33 cellular contexts compared by ENCODE assay signal in genomic region chr2:174690026-174690425, GRCh38.
A peak's percentile ranks its signal among the peaks of the same experiment; 100 is the strongest.
DNase-seq lines count a peak whose midpoint lies in the region; ATAC-seq lines count a peak whose summit lies in the region.
"Had no signal": no experiment of that assay in that cellular context is flagged by ENCODE, and none has a peak within 500 bp of the region (broad histone marks: within the 10 kb centered on the region; RNA-seq: fewer than 3 reads in every experiment).

No MANE protein-coding gene starts in this region.

- H3K9me3 ChIP-seq in trophoblast cell (ENCODE audit: insufficient read depth, low read depth, low read length): peaks cover 2% of the 10 kb centered on the region
- H3K9me3 ChIP-seq: A549, BE2C, Caco-2 had no signal

- H3K4me1 ChIP-seq in mesendoderm (ENCODE audit: control insufficient read depth, low read depth, low read length): peaks cover 30% of the 10 kb centered on the region
- H3K4me1 ChIP-seq in trophoblast cell (ENCODE audit: control insufficient read depth in 1 of 2, insufficient read depth in 2 of 2, low read length in 2 of 2): peaks cover 10 to 21% of the 10 kb centered on the region in 2 experiments
- H3K4me1 ChIP-seq: A549, BE2C, Caco-2 had no signal

- H3K18ac ChIP-seq in mesendoderm (ENCODE audit: low read length) (no peak overlapping the region), trophoblast cell (ENCODE audit: low read length) (no peak overlapping the region)

- no peak overlapping the region for H2BK15ac ChIP-seq in mesendoderm (replicated peaks; ENCODE audit: low read depth)

- intact Hi-C loops in dendritic cell treated with granulocyte-macrophage colony-stimulating factor and Interleukin-4, amounts not matched to agents 40 ng/mL and 50 ng/mL, for 4 days (cut with micrococcal nuclease): no loop called here

- H3K79me1 ChIP-seq in mesendoderm (ENCODE audit: low read length): no peaks in the 10 kb centered on the region
- H3K79me1 ChIP-seq in trophoblast cell (ENCODE audit: low read length): peaks cover 5% of the 10 kb centered on the region

- peak overlapping the region; percentile 34 for H2BK12ac ChIP-seq in trophoblast cell (ENCODE audit: low read length)

- no peak overlapping the region for H4K5ac ChIP-seq in mesendoderm (ENCODE audit: low read length)

- no peak for ATAC-seq in GM19467 (IDR thresholded peaks at IDR 0.05; ENCODE audit: unreplicated experiment)
- ATAC-seq: A549; CD8-positive, alpha-beta T cell had no signal

- H3K4me3 Mint-ChIP-seq in dendritic cell treated with granulocyte-macrophage colony-stimulating factor and Interleukin-4, amounts not matched to agents 40 ng/mL and 50 ng/mL, for 4 days: no peak overlapping the region
- H3K4me3 Mint-ChIP-seq: B cell; CD14-positive monocyte; CD4-positive, alpha-beta memory T cell; CD4-positive, alpha-beta T cell; CD4-positive, CD25-positive, alpha-beta regulatory T cell; CD8-positive, alpha-beta memory T cell; CD8-positive, alpha-beta T cell had no signal

- peaks cover 29% of the 10 kb centered on the region for H3K27me3 Mint-ChIP-seq in dendritic cell treated with granulocyte-macrophage colony-stimulating factor and Interleukin-4, amounts not matched to agents 40 ng/mL and 50 ng/mL, for 4 days

- H3K36me3 ChIP-seq in mesendoderm (ENCODE audit: control insufficient read depth, insufficient read depth, low read length) (no peaks in the 10 kb centered on the region), trophoblast cell (ENCODE audit: control insufficient read depth in 1 of 2, insufficient read depth in 2 of 2, low read length in 2 of 2) (no peaks in the 10 kb centered on the region)
- H3K36me3 ChIP-seq: BE2C; BLaER1; BLaER1 treated with 17β-estradiol and CSF1 and Interleukin-3, amounts not matched to agents 10 nM and 100 nM had no signal

- no peak overlapping the region for H2AK5ac ChIP-seq in mesendoderm (ENCODE audit: low read length)
- H2AK5ac ChIP-seq in trophoblast cell (ENCODE audit: low read length): no peak overlapping the region

- H3K14ac ChIP-seq in trophoblast cell (ENCODE audit: low read length): no peak overlapping the region

- H3K4me1 Mint-ChIP-seq in dendritic cell treated with granulocyte-macrophage colony-stimulating factor and Interleukin-4, amounts not matched to agents 40 ng/mL and 50 ng/mL, for 4 days (ENCODE audit: low read depth): peaks cover 35% of the 10 kb centered on the region

- H2BK5ac ChIP-seq in mesendoderm (ENCODE audit: low read length): peak overlapping the region; percentile 11
- no peak overlapping the region for H2BK5ac ChIP-seq in trophoblast cell (ENCODE audit: low read depth, low read length, poor library complexity)

- DNase-seq in mesendoderm (no peak), trophoblast cell (peak; percentile 62 to 63), middle frontal gyrus (ENCODE audit: extremely low spot score, low spot score) (no peak), SIG-M5 treated with dmso at 0.1 percent for 504 hours (lab: John Stamatoyannopoulos, UW; ENCODE audit: unreplicated experiment) (no peak)
- DNase-seq: 8988T; ACHN; AML-193; BE2C; C1 segment of cervical spinal cord; Caco-2; Calu3; CD4-positive, alpha-beta memory T cell; CD4-positive, alpha-beta T cell; CD4-positive, CD25-positive, alpha-beta regulatory T cell; CD8-positive, alpha-beta memory T cell; CD8-positive, alpha-beta T cell; COR-L47; DMS 273 treated with DMSO at 0.1 percent for 48 hours; DMS153; DMS53; DMS79; DMS79 treated with DMSO at 0.1 percent for 48 hours; DND-41; EL had no signal

- no peak overlapping the region for H2AFZ ChIP-seq in trophoblast cell (ENCODE audit: insufficient read depth, low read length, poor library complexity)

- H4K8ac ChIP-seq in mesendoderm (ENCODE audit: low read depth, low read length) (no peak overlapping the region), trophoblast cell (ENCODE audit: low read depth, low read length) (no peak overlapping the region)

- H4K12ac ChIP-seq in trophoblast cell (ENCODE audit: low read depth, low read length): no peak overlapping the region

- H3K27ac ChIP-seq in mesendoderm (ENCODE audit: low read depth, low read length) (no peak overlapping the region), trophoblast cell (ENCODE audit: low read depth, low read length) (no peak overlapping the region)
- H3K27ac ChIP-seq: 22Rv1; A549; BLaER1; BLaER1 treated with 17β-estradiol and CSF1 and Interleukin-3, amounts not matched to agents 10 nM and 100 nM; C4-2B had no signal

- no peak overlapping the region for H3K56ac ChIP-seq in mesendoderm (ENCODE audit: low read length)

- H2BK120ac ChIP-seq in mesendoderm (ENCODE audit: low read depth, low read length) (no peak overlapping the region), trophoblast cell (ENCODE audit: insufficient read depth, low read length, poor library complexity) (no peak overlapping the region)

- H3K36me3 Mint-ChIP-seq in dendritic cell treated with granulocyte-macrophage colony-stimulating factor and Interleukin-4, amounts not matched to agents 40 ng/mL and 50 ng/mL, for 4 days (ENCODE audit: low read depth): no peaks in the 10 kb centered on the region
- H3K36me3 Mint-ChIP-seq: CD14-positive monocyte; CD4-positive, alpha-beta memory T cell; CD4-positive, CD25-positive, alpha-beta regulatory T cell; CD8-positive, alpha-beta memory T cell; CD8-positive, alpha-beta T cell had no signal

- H3K27ac Mint-ChIP-seq in dendritic cell treated with granulocyte-macrophage colony-stimulating factor and Interleukin-4, amounts not matched to agents 40 ng/mL and 50 ng/mL, for 4 days: peak overlapping the region; percentile 30
- H3K27ac Mint-ChIP-seq: B cell; CD4-positive, alpha-beta T cell; CD4-positive, CD25-positive, alpha-beta regulatory T cell; CD8-positive, alpha-beta memory T cell; CD8-positive, alpha-beta T cell had no signal

- no peak overlapping the region for H3K9ac ChIP-seq in mesendoderm (ENCODE audit: low read length)
- H3K9ac ChIP-seq in trophoblast cell (ENCODE audit: low read length): no peak overlapping the region
- H3K9ac ChIP-seq: BLaER1; BLaER1 treated with 17β-estradiol and CSF1 and Interleukin-3, amounts not matched to agents 10 nM and 100 nM had no signal

- H3K4me2 ChIP-seq in mesendoderm (ENCODE audit: low read length): no peak overlapping the region
- no peak overlapping the region for H3K4me2 ChIP-seq in trophoblast cell (ENCODE audit: low read length)
- H3K4me2 ChIP-seq: A549, BLaER1 had no signal

- H3K9me3 Mint-ChIP-seq in dendritic cell treated with granulocyte-macrophage colony-stimulating factor and Interleukin-4, amounts not matched to agents 40 ng/mL and 50 ng/mL, for 4 days: no peaks in the 10 kb centered on the region
- H3K9me3 Mint-ChIP-seq: CD4-positive, alpha-beta memory T cell; CD4-positive, alpha-beta T cell; CD4-positive, CD25-positive, alpha-beta regulatory T cell; CD8-positive, alpha-beta memory T cell; CD8-positive, alpha-beta T cell had no signal

- H3K27me3 ChIP-seq in mesendoderm (ENCODE audit: insufficient read depth, low read length, poor library complexity) (no peaks in the 10 kb centered on the region), trophoblast cell (ENCODE audit: insufficient read depth, low read length) (no peaks in the 10 kb centered on the region)
- H3K27me3 ChIP-seq: BE2C had no signal

- no peak overlapping the region for H4K91ac ChIP-seq in trophoblast cell (ENCODE audit: low read depth, low read length)

- H3K4me3 ChIP-seq in mesendoderm (ENCODE audit: low read length): no peak overlapping the region
- H3K4me3 ChIP-seq in trophoblast cell (ENCODE audit: low read depth, low read length): no peak overlapping the region
- H3K4me3 ChIP-seq: A549; BLaER1; BLaER1 treated with 17β-estradiol and CSF1 and Interleukin-3, amounts not matched to agents 10 nM and 100 nM had no signal

- H3K23ac ChIP-seq in mesendoderm (ENCODE audit: low read length): no peak overlapping the region
- no peak overlapping the region for H3K23ac ChIP-seq in trophoblast cell (ENCODE audit: low read length)

- WGBS in mesendoderm (ENCODE audit: extremely low coverage, insufficient coverage, low lambda C conversion rate): no CpG with 5 or more reads among the region's 3 CpGs
- no CpG with 5 or more reads among the region's 3 CpGs for WGBS in trophoblast cell (ENCODE audit: extremely low coverage, insufficient coverage, insufficient read length)

- H3K4ac ChIP-seq in mesendoderm (ENCODE audit: low read depth, low read length): peak overlapping the region; percentile 28
- no peak overlapping the region for H3K4ac ChIP-seq in trophoblast cell (ENCODE audit: low read depth, low read length)

- H3K79me2 ChIP-seq in mesendoderm (ENCODE audit: control insufficient read depth, insufficient read depth, low read length): no peaks in the 10 kb centered on the region
- H3K79me2 ChIP-seq in trophoblast cell (ENCODE audit: control insufficient read depth, insufficient read depth, low read length, poor library complexity): no peaks in the 10 kb centered on the region

Comparison
In these comparisons a context has a peak if more than half of its experiments do, and no peak if none do; other contexts are left out.
1. DNase-seq: peak in trophoblast cell (2 of 2); none in mesendoderm (single experiment), middle frontal gyrus (single experiment) and SIG-M5 treated with dmso at 0.1 percent for 504 hours (single experiment).